22 cellular contexts compared by ENCODE assay signal in genomic region chr10:130369645-130370381, GRCh38.
DNase-seq lines count a peak whose midpoint lies in the region; ATAC-seq and TF ChIP-seq lines count a peak whose summit lies in the region.
"Had no signal": no experiment of that assay in that cellular context is flagged by ENCODE, and none has a peak within 500 bp of the region (broad histone marks: within the 10 kb centered on the region; RNA-seq: fewer than 3 reads in every experiment).

No MANE protein-coding gene starts in this region.

- no peak overlapping the region for H3K4me3 ChIP-seq in heart right ventricle
- H3K4me3 ChIP-seq in duodenal mucosa (ENCODE audit: low read depth in 1 of 2, low read length in 2 of 2) = peak overlapping the region; percentile 44 to 53
- no peak overlapping the region for H3K4me3 ChIP-seq in neuronal stem cell (ENCODE audit: low read length in 2 of 2)
- H3K4me3 ChIP-seq: GM12878, HAP-1 had no signal

- peak overlapping the region; percentile 7 for H2AFZ ChIP-seq in neuronal stem cell (ENCODE audit: low read length)

- no peak overlapping the region for H3K27ac Mint-ChIP-seq in activated naive CD4-positive, alpha-beta T cell treated with anti-CD3 and anti-CD28 coated beads, Interleukin-2, amount 10 ng/mL, durations not matched to agents 7 days and 5 days
- H3K27ac Mint-ChIP-seq: CD4-positive, CD25-positive, alpha-beta regulatory T cell; CD8-positive, alpha-beta memory T cell had no signal

- DNase-seq in Right ventricle myocardium inferior (ENCODE audit: missing footprints) = peak; percentile 16
- DNase-seq in heart right ventricle = no peak
- DNase-seq in neuronal stem cell (ENCODE audit: low spot score) = no peak
- peak; percentile 26 for DNase-seq in ureter (ENCODE audit: low spot score)
- DNase-seq in activated naive CD4-positive, alpha-beta T cell treated with anti-CD3 and anti-CD28 coated beads, Interleukin-2, amount 10 ng/mL, durations not matched to agents 7 days and 5 days = no peak
- no peak for DNase-seq in NCI-H69 (lab: John Stamatoyannopoulos, UW)
- DNase-seq in activated CD8-positive, alpha-beta memory T cell treated with anti-CD3 and anti-CD28 coated beads for 24 hours = no peak
- DNase-seq: ACHN; BE2C; C1 segment of cervical spinal cord; CD4-positive, CD25-positive, alpha-beta regulatory T cell; CD8-positive, alpha-beta memory T cell; COR-L47; DMS 273 treated with DMSO at 0.1 percent for 48 hours; DMS53; DND-41; EL; GOT3; IMR-90 had no signal

- H3K4me2 ChIP-seq in neuronal stem cell (ENCODE audit: insufficient read depth, low read length, poor library complexity, severe bottlenecking) = no peak overlapping the region

- CTCF ChIA-PET in activated naive CD4-positive, alpha-beta T cell treated with anti-CD3 and anti-CD28 coated beads, Interleukin-2, amount 10 ng/mL, durations not matched to agents 7 days and 5 days (lab: Charles Lee) = no interaction called here

- H3K4me1 ChIP-seq in heart right ventricle = no peaks in the 10 kb centered on the region
- peaks cover 9 to 12% of the 10 kb centered on the region in 2 donors for H3K4me1 ChIP-seq in duodenal mucosa (ENCODE audit: control insufficient read depth in 1 of 2, insufficient read depth in 2 of 2, low read length in 2 of 2)
- H3K4me1 ChIP-seq in neuronal stem cell (ENCODE audit: control insufficient read depth in 2 of 2, insufficient read depth in 1 of 2, low read depth in 1 of 2, low read length in 2 of 2) = peaks cover 0 to 8% of the 10 kb centered on the region in 2 donors
- H3K4me1 ChIP-seq: BE2C, HAP-1 had no signal

- ATAC-seq in Right ventricle myocardium inferior = no peak
- ATAC-seq in heart right ventricle = no peak
- ATAC-seq: GM12878 had no signal

- H2BK120ac ChIP-seq in neuronal stem cell (ENCODE audit: low read depth, low read length) = no peak overlapping the region

- H3K14ac ChIP-seq in neuronal stem cell (ENCODE audit: low read length) = no peak overlapping the region

- no peak overlapping the region for H3K4me3 Mint-ChIP-seq in activated naive CD4-positive, alpha-beta T cell treated with anti-CD3 and anti-CD28 coated beads, Interleukin-2, amount 10 ng/mL, durations not matched to agents 7 days and 5 days
- H3K4me3 Mint-ChIP-seq: CD4-positive, CD25-positive, alpha-beta regulatory T cell; CD8-positive, alpha-beta memory T cell had no signal

- no peaks in the 10 kb centered on the region for H3K36me3 Mint-ChIP-seq in activated naive CD4-positive, alpha-beta T cell treated with anti-CD3 and anti-CD28 coated beads, Interleukin-2, amount 10 ng/mL, durations not matched to agents 7 days and 5 days
- H3K36me3 Mint-ChIP-seq: CD4-positive, CD25-positive, alpha-beta regulatory T cell; CD8-positive, alpha-beta memory T cell had no signal

- H3K9me3 ChIP-seq in heart right ventricle = peaks cover 0 to 3% (median 0%) of the 10 kb centered on the region in 11 donors
- H3K9me3 ChIP-seq in duodenal mucosa (ENCODE audit: control insufficient read depth in 1 of 2, low read length in 2 of 2) = no peaks in the 10 kb centered on the region
- H3K9me3 ChIP-seq in neuronal stem cell (replicated peaks in 1 of 2; ENCODE audit: control insufficient read depth in 2 of 2, insufficient read depth in 1 of 2, low read depth in 1 of 2, low read length in 2 of 2) = no peaks in the 10 kb centered on the region
- H3K9me3 ChIP-seq: BE2C, HAP-1 had no signal

- no peak overlapping the region for H2AK5ac ChIP-seq in neuronal stem cell (ENCODE audit: low read depth, low read length)

- WGBS in heart right ventricle, 2 donors = 71 to 82% methylated on average over 13 of the region's 13 CpGs
- WGBS in neuronal stem cell (ENCODE audit: extremely low coverage in 2 of 2, insufficient read length in 2 of 2, insufficient replicate concordance in 1 of 2), 2 donors = no CpG with 5 or more reads among the region's 13 CpGs

- H3K27me3 ChIP-seq in heart right ventricle = peaks cover 0 to 24% (median 5%) of the 10 kb centered on the region in 7 donors
- H3K27me3 ChIP-seq in duodenal mucosa (ENCODE audit: control insufficient read depth in 1 of 2, insufficient read depth in 2 of 2, low read length in 2 of 2) = no peaks in the 10 kb centered on the region
- no peaks in the 10 kb centered on the region for H3K27me3 ChIP-seq in neuronal stem cell (ENCODE audit: control insufficient read depth in 3 of 3, insufficient read depth in 3 of 3, low read depth in 1 of 3, low read length in 3 of 3)
- H3K27me3 ChIP-seq: BE2C had no signal

- H4K8ac ChIP-seq in neuronal stem cell (ENCODE audit: low read depth, low read length) = no peak overlapping the region

- H3K79me1 ChIP-seq in neuronal stem cell (ENCODE audit: low read depth, low read length) = no peaks in the 10 kb centered on the region

- H3K27ac ChIP-seq in heart right ventricle = no peak overlapping the region
- no peak overlapping the region for H3K27ac ChIP-seq in duodenal mucosa (ENCODE audit: low read depth, low read length)
- no peak overlapping the region for H3K27ac ChIP-seq in neuronal stem cell (replicated peaks; ENCODE audit: low read length)

- H3K9ac ChIP-seq in duodenal mucosa (ENCODE audit: low read depth in 1 of 2, low read length in 2 of 2) = no peak overlapping the region
- H3K9ac ChIP-seq in neuronal stem cell (ENCODE audit: low read depth, low read length, poor library complexity) = no peak overlapping the region

- H3K27me3 Mint-ChIP-seq in activated naive CD4-positive, alpha-beta T cell treated with anti-CD3 and anti-CD28 coated beads, Interleukin-2, amount 10 ng/mL, durations not matched to agents 7 days and 5 days = no peaks in the 10 kb centered on the region
- H3K27me3 Mint-ChIP-seq: CD4-positive, CD25-positive, alpha-beta regulatory T cell had no signal

- H3K9me3 Mint-ChIP-seq in activated naive CD4-positive, alpha-beta T cell treated with anti-CD3 and anti-CD28 coated beads, Interleukin-2, amount 10 ng/mL, durations not matched to agents 7 days and 5 days = no peaks in the 10 kb centered on the region

- H3K18ac ChIP-seq in neuronal stem cell (ENCODE audit: low read length) = peak overlapping the region; percentile 33

- no peak overlapping the region for H4K91ac ChIP-seq in neuronal stem cell (ENCODE audit: low read depth, low read length, poor library complexity)

- no peak overlapping the region for H2BK5ac ChIP-seq in neuronal stem cell (ENCODE audit: low read length)

- TF ChIP-seq CTCF in heart right ventricle (IDR thresholded peaks at IDR 0.05) = no peak

- H3K36me3 ChIP-seq in heart right ventricle (no peaks in the 10 kb centered on the region), duodenal mucosa (ENCODE audit: control insufficient read depth in 1 of 2, insufficient read depth in 2 of 2, low read length in 2 of 2) (no peaks in the 10 kb centered on the region), neuronal stem cell (replicated peaks in 1 of 2; ENCODE audit: control insufficient read depth in 2 of 2, insufficient read depth in 2 of 2, low read length in 2 of 2) (no peaks in the 10 kb centered on the region)
- H3K36me3 ChIP-seq: BE2C, HAP-1 had no signal

- no peak overlapping the region for H3K23ac ChIP-seq in neuronal stem cell (ENCODE audit: low read depth, low read length, poor library complexity)

- no peak overlapping the region for H2BK15ac ChIP-seq in neuronal stem cell (ENCODE audit: low read length)

- H3K4ac ChIP-seq in neuronal stem cell (ENCODE audit: low read length) = no peak overlapping the region

- H2BK12ac ChIP-seq in neuronal stem cell (ENCODE audit: low read length) = no peak overlapping the region

- intact Hi-C loops in Right ventricle myocardium inferior (cut with DNase I) = no loop called here
- intact Hi-C loops in heart right ventricle (cut with DNase I) = no loop called here

- no peaks in the 10 kb centered on the region for H3K4me1 Mint-ChIP-seq in activated naive CD4-positive, alpha-beta T cell treated with anti-CD3 and anti-CD28 coated beads, Interleukin-2, amount 10 ng/mL, durations not matched to agents 7 days and 5 days
- H3K4me1 Mint-ChIP-seq: CD4-positive, CD25-positive, alpha-beta regulatory T cell; CD8-positive, alpha-beta memory T cell had no signal

Comparison
In these comparisons a context has a peak if more than half of its experiments do, and no peak if none do; other contexts are left out.
1. DNase-seq: peak in Right ventricle myocardium inferior (single experiment) and ureter (single experiment); none in heart right ventricle (0 of 2), neuronal stem cell (single experiment), activated naive CD4-positive, alpha-beta T cell treated with anti-CD3 and anti-CD28 coated beads, Interleukin-2, amount 10 ng/mL, durations not matched to agents 7 days and 5 days (single experiment), NCI-H69 (single experiment) and activated CD8-positive, alpha-beta memory T cell treated with anti-CD3 and anti-CD28 coated beads for 24 hours (single experiment).
2. H3K4me3 ChIP-seq: peak in duodenal mucosa (2 of 2); none in heart right ventricle (0 of 10) and neuronal stem cell (0 of 2).